27 cellular contexts compared by ENCODE assay signal in the genomic region with DNA sequence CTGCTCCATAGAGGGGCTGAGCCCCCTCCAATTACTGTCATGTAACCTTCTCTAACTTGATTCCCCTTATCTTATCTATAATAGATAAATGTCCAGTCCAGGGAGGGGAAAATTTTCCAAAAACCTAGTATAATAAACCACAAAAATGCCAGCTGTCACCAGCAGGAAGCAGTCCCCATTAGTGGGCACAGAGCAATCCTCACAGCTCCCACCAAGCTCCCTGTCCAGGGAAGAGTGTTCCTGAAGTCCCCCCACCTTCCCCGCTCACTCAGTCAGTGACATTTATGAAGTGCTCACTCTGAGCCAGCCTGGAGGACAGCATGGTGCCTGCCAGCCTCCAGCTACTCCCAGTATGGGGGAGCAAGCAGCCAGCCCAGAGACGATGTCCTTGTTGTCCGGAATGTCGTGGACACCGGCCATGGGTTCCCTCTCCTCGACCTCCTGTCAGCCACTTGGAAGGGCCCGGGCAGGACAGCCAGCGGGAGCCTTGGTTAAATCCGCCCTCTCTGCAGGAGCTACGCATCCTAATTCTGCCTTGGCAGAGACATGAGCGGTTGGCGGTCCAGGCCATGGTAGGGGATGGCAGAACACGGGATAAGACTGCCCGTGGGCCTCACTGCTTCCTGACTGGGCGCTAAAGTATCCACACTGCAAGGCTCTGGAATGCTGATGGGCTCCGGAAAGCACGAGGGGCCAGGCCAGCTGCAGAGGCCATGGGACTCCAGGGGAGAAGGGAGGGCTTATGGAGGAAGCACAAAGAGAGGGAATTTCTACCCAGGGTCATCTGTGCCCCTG.
DNase-seq lines count a peak whose midpoint lies in the region; ATAC-seq, FAIRE-seq and TF ChIP-seq lines count a peak whose summit lies in the region.
"Had no signal": no experiment of that assay in that cellular context is flagged by ENCODE, and none has a peak within 500 bp of the region (broad histone marks: within the 10 kb centered on the region; RNA-seq: fewer than 3 reads in every experiment).

No MANE protein-coding gene starts in this region.

- H3K27ac ChIP-seq in right atrium auricular region (no peak overlapping the region), neuronal stem cell (replicated peaks; ENCODE audit: low read length) (no peak overlapping the region), vagina (peak overlapping the region; percentile 28), pancreas (no peak overlapping the region)
- H3K27ac ChIP-seq: A549, epithelial cell of prostate, thoracic aorta had no signal

- H3K9ac ChIP-seq in neuronal stem cell (ENCODE audit: low read depth, low read length, poor library complexity), result no peak overlapping the region

- H3K79me1 ChIP-seq in neuronal stem cell (ENCODE audit: low read depth, low read length), result no peaks in the 10 kb centered on the region

- H4K91ac ChIP-seq in neuronal stem cell (ENCODE audit: low read depth, low read length, poor library complexity), result no peak overlapping the region

- no peaks in the 10 kb centered on the region for H3K36me3 ChIP-seq in right atrium auricular region
- no peaks in the 10 kb centered on the region for H3K36me3 ChIP-seq in neuronal stem cell (replicated peaks in 1 of 2; ENCODE audit: control insufficient read depth in 2 of 2, insufficient read depth in 2 of 2, low read length in 2 of 2)
- H3K36me3 ChIP-seq in vagina, result no peaks in the 10 kb centered on the region
- H3K36me3 ChIP-seq in pancreas, result no peaks in the 10 kb centered on the region
- H3K36me3 ChIP-seq: HAP-1, thoracic aorta had no signal

- H2AK5ac ChIP-seq in neuronal stem cell (ENCODE audit: low read depth, low read length), result peak overlapping the region; percentile 51

- no peak for FAIRE-seq in pancreas (lab: Jason Lieb, UNC)
- FAIRE-seq: A549, G401.6, HTR-8/SVneo, kidney had no signal

- DNase-seq in right atrium auricular region (ENCODE audit: low spot score), result peak; percentile 52
- no peak for DNase-seq in Right ventricle myocardium superior
- DNase-seq in fibroblast of villous mesenchyme (ENCODE audit: low read depth), result peak; percentile 44
- DNase-seq in neuronal stem cell (ENCODE audit: low spot score), result no peak
- DNase-seq in vagina (ENCODE audit: extremely low spot score in 2 of 2), result peak; percentile 67 to 79
- no peak for DNase-seq in pancreas
- no peak for DNase-seq in Kasumi-1 (lab: John Stamatoyannopoulos, UW)
- DNase-seq: activated CD4-positive, alpha-beta T cell treated with anti-CD3 and anti-CD28 coated beads, Interleukin-2, amount 50 U/mL, for 48 hours; activated effector memory CD4-positive, alpha-beta T cell treated with Interleukin-2 at 50 U/mL for 16 hours; AML-193; DMS153; effector CD4-positive, alpha-beta T cell; KBM-7; kidney; MM.1S; NCI-H1417 treated with DMSO at 0.1 percent for 48 hours; NCI-H2081 treated with DMSO at 0.1 percent for 48 hours; NCI-H345; T-helper 1 cell had no signal

- H2AFZ ChIP-seq in neuronal stem cell (ENCODE audit: low read length), result no peak overlapping the region

- H3K4me2 ChIP-seq in neuronal stem cell (ENCODE audit: insufficient read depth, low read length, poor library complexity, severe bottlenecking), result no peak overlapping the region
- H3K4me2 ChIP-seq: A549 had no signal

- peaks cover 0 to 20% of the 10 kb centered on the region in 2 donors for H3K4me1 ChIP-seq in right atrium auricular region
- peaks cover 0 to 14% of the 10 kb centered on the region in 2 donors for H3K4me1 ChIP-seq in neuronal stem cell (ENCODE audit: control insufficient read depth in 2 of 2, insufficient read depth in 1 of 2, low read depth in 1 of 2, low read length in 2 of 2)
- peaks cover 42% of the 10 kb centered on the region for H3K4me1 ChIP-seq in vagina
- no peaks in the 10 kb centered on the region for H3K4me1 ChIP-seq in pancreas
- H3K4me1 ChIP-seq: A549, HAP-1 had no signal

- intact Hi-C loops in Right ventricle myocardium superior (cut with DNase I), result no loop called here
- intact Hi-C loops in vagina (cut with DNase I), result loop anchor here (5.0 kb wide), 1 partner anchor 1142 kb away; the partner anchor contains the start of gene CDH11
- intact Hi-C loops in pancreas (cut with DNase I), result no loop called here

- peak overlapping the region; percentile 87 for H3K18ac ChIP-seq in neuronal stem cell (ENCODE audit: low read length)

- ATAC-seq in Right ventricle myocardium superior (ENCODE audit: poor library complexity) (no peak), GM19351 (IDR thresholded peaks at IDR 0.05; ENCODE audit: unreplicated experiment) (no peak), pancreas (no peak)
- ATAC-seq: A549; CD8-positive, alpha-beta T cell had no signal

- H2BK15ac ChIP-seq in neuronal stem cell (ENCODE audit: low read length), result peak overlapping the region; percentile 14

- WGBS in neuronal stem cell (ENCODE audit: extremely low coverage in 2 of 2, insufficient read length in 2 of 2, insufficient replicate concordance in 1 of 2), 2 donors, result no CpG with 5 or more reads among the region's 17 CpGs
- 77% methylated on average over 17 of the region's 17 CpGs for WGBS in pancreas, 2 donors

- peak overlapping the region; percentile 76 for H2BK12ac ChIP-seq in neuronal stem cell (ENCODE audit: low read length)

- no peak overlapping the region for H3K23ac ChIP-seq in neuronal stem cell (ENCODE audit: low read depth, low read length, poor library complexity)

- H3K4ac ChIP-seq in neuronal stem cell (ENCODE audit: low read length), result peak overlapping the region; percentile 25

- TF ChIP-seq POLR2A in vagina (IDR thresholded peaks at IDR 0.05), result no peak

- H3K9me3 ChIP-seq in right atrium auricular region (no peaks in the 10 kb centered on the region), neuronal stem cell (replicated peaks in 1 of 2; ENCODE audit: control insufficient read depth in 2 of 2, insufficient read depth in 1 of 2, low read depth in 1 of 2, low read length in 2 of 2) (peaks cover 0 to 2% of the 10 kb centered on the region in 2 donors), vagina (no peaks in the 10 kb centered on the region), pancreas (no peaks in the 10 kb centered on the region)
- H3K9me3 ChIP-seq: A549, HAP-1, thoracic aorta had no signal

- no peak overlapping the region for H3K4me3 ChIP-seq in right atrium auricular region
- no peak overlapping the region for H3K4me3 ChIP-seq in fibroblast of villous mesenchyme (ENCODE audit: low read depth, low read length)
- no peak overlapping the region for H3K4me3 ChIP-seq in neuronal stem cell (ENCODE audit: low read length in 2 of 2)
- no peak overlapping the region for H3K4me3 ChIP-seq in vagina
- no peak overlapping the region for H3K4me3 ChIP-seq in pancreas
- H3K4me3 ChIP-seq: A549, HAP-1, thoracic aorta had no signal

- TF ChIP-seq CTCF in right atrium auricular region (IDR thresholded peaks at IDR 0.05), result no peak
- no peak for TF ChIP-seq CTCF in fibroblast of villous mesenchyme (IDR thresholded peaks at IDR 0.05; ENCODE audit: insufficient read depth, low read depth, low read length)
- TF ChIP-seq CTCF in vagina (IDR thresholded peaks at IDR 0.05), result no peak
- no peak for TF ChIP-seq CTCF in pancreas (IDR thresholded peaks at IDR 0.05)

- no peak overlapping the region for H4K8ac ChIP-seq in neuronal stem cell (ENCODE audit: low read depth, low read length)

- H2BK120ac ChIP-seq in neuronal stem cell (ENCODE audit: low read depth, low read length), result no peak overlapping the region

- no peaks in the 10 kb centered on the region for H3K27me3 ChIP-seq in right atrium auricular region
- H3K27me3 ChIP-seq in neuronal stem cell (ENCODE audit: control insufficient read depth in 3 of 3, insufficient read depth in 3 of 3, low read depth in 1 of 3, low read length in 3 of 3), result peaks cover 0 to 19% (median 0%) of the 10 kb centered on the region in 3 experiments
- H3K27me3 ChIP-seq in vagina, result no peaks in the 10 kb centered on the region
- H3K27me3 ChIP-seq in pancreas, result no peaks in the 10 kb centered on the region

- H2BK5ac ChIP-seq in neuronal stem cell (ENCODE audit: low read length), result no peak overlapping the region

- H3K14ac ChIP-seq in neuronal stem cell (ENCODE audit: low read length), result no peak overlapping the region

Comparison
In these comparisons a context has a peak if more than half of its experiments do, and no peak if none do; other contexts are left out.
1. DNase-seq: peak in right atrium auricular region (single experiment), fibroblast of villous mesenchyme (single experiment) and vagina (2 of 2); none in Right ventricle myocardium superior (single experiment), neuronal stem cell (single experiment), pancreas (0 of 6) and Kasumi-1 (0 of 2).